8 cellular contexts compared by ENCODE assay signal in the genomic region with DNA sequence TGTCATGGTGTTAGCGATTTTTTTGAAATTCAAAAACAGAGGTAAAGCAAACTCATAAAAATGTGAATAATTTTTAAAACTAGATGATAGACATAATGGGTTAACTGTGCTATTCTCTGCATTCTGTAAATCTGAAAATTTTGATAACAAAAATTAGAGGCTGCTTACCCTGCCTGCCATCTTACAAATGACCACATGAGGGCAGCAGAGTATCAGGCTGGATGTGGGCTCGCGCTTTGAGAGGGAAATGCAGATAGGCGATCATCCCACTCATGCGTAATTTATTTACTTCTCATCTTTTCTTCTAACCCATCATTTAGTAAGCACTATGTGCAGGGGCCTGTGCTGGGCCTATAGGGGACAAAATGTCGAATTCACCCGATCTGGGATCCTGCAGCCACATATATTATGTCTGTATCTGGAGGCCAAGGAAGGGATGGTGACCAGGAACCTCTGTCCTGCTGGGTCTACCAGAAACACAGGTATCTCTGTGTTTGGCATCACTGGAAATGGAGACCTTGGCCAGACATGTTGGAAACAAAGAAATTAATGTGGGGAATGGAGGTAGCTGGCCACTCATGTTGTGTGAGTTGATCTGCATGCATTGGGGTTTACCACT. TPM values are rescaled to one million over a fixed set of nuclear protein-coding genes. Genes with fewer than 3 reads are reported as not detected.
DNase-seq lines count a peak whose midpoint lies in the region; ATAC-seq and TF ChIP-seq lines count a peak whose summit lies in the region.

No MANE protein-coding gene starts in this region.

- intact Hi-C loops in activated CD4-positive, alpha-beta T cell treated with anti-CD3 and anti-CD28 coated beads, Interleukin-2, amount 10 ng/mL, durations not matched to agents 24 days and 14 days (cut with micrococcal nuclease), result loop anchor here (1.0 to 10.0 kb wide), 3 partner anchors 96 to 534 kb away; no protein-coding TSS in a partner anchor

- H3K27ac ChIP-seq in coronary artery, result no peak overlapping the region

- H3K27me3 Mint-ChIP-seq in activated CD4-positive, alpha-beta T cell treated with anti-CD3 and anti-CD28 coated beads, Interleukin-2, amount 10 ng/mL, durations not matched to agents 24 days and 14 days, result peaks cover 6% of the 10 kb centered on the region
- H3K27me3 Mint-ChIP-seq in memory B cell, result peaks cover 7% of the 10 kb centered on the region

- peak; percentile 32 for DNase-seq in CMK (ENCODE audit: low read depth)
- peak; percentile 26 for DNase-seq in NCI-H2171 (lab: John Stamatoyannopoulos, UW)
- peak; percentile 93 for DNase-seq in activated CD4-positive, alpha-beta T cell treated with anti-CD3 and anti-CD28 coated beads, Interleukin-2, amount 10 ng/mL, durations not matched to agents 24 days and 14 days
- DNase-seq in coronary artery (ENCODE audit: low spot score), result no peak
- DNase-seq in memory B cell (ENCODE audit: low spot score in 2 of 2), result peak; percentile 69 to 72
- DNase-seq in stimulated activated CD8-positive, alpha-beta memory T cell treated with anti-CD3 and anti-CD28 coated beads, Interleukin-15, amount 100 ng/mL, for 48 hours (ENCODE audit: low read depth in 2 of 2), result peak; percentile 25 to 42

- TF ChIP-seq CTCF in coronary artery (IDR thresholded peaks at IDR 0.05), result peak; percentile 99

- H3K4me3 Mint-ChIP-seq in activated CD4-positive, alpha-beta T cell treated with anti-CD3 and anti-CD28 coated beads, Interleukin-2, amount 10 ng/mL, durations not matched to agents 24 days and 14 days, result no peak overlapping the region
- no peak overlapping the region for H3K4me3 Mint-ChIP-seq in memory B cell

- ATAC-seq in GM21786 (IDR thresholded peaks at IDR 0.05; ENCODE audit: unreplicated experiment), result peak; percentile 57
- peak; percentile 82 for ATAC-seq in memory B cell (ENCODE audit: low read depth)
- ATAC-seq in GM21576 (IDR thresholded peaks at IDR 0.05; ENCODE audit: unreplicated experiment), result no peak

- no peaks in the 10 kb centered on the region for H3K36me3 Mint-ChIP-seq in activated CD4-positive, alpha-beta T cell treated with anti-CD3 and anti-CD28 coated beads, Interleukin-2, amount 10 ng/mL, durations not matched to agents 24 days and 14 days (ENCODE audit: low read depth)
- H3K36me3 Mint-ChIP-seq in memory B cell, result peaks cover 2% of the 10 kb centered on the region

- peaks cover 5% of the 10 kb centered on the region for H3K4me1 Mint-ChIP-seq in activated CD4-positive, alpha-beta T cell treated with anti-CD3 and anti-CD28 coated beads, Interleukin-2, amount 10 ng/mL, durations not matched to agents 24 days and 14 days
- no peaks in the 10 kb centered on the region for H3K4me1 Mint-ChIP-seq in memory B cell

- no peak overlapping the region for H3K27ac Mint-ChIP-seq in activated CD4-positive, alpha-beta T cell treated with anti-CD3 and anti-CD28 coated beads, Interleukin-2, amount 10 ng/mL, durations not matched to agents 24 days and 14 days
- H3K27ac Mint-ChIP-seq in memory B cell, result no peak overlapping the region

- no peaks in the 10 kb centered on the region for H3K9me3 Mint-ChIP-seq in activated CD4-positive, alpha-beta T cell treated with anti-CD3 and anti-CD28 coated beads, Interleukin-2, amount 10 ng/mL, durations not matched to agents 24 days and 14 days
- no peaks in the 10 kb centered on the region for H3K9me3 Mint-ChIP-seq in memory B cell

- H3K4me3 ChIP-seq in coronary artery, result no peak overlapping the region

RNA-seq across cellular contexts. Expression of a gene that starts 7.8 kb away (rescaled TPM):
- 52.8 and 55.1 TPM in 2 replicates for total RNA-seq in activated CD4-positive, alpha-beta T cell treated with anti-CD3 and anti-CD28 coated beads, Interleukin-2, amount 10 ng/mL, durations not matched to agents 24 days and 14 days
